8 cellular contexts compared by ENCODE assay signal in the genomic region with DNA sequence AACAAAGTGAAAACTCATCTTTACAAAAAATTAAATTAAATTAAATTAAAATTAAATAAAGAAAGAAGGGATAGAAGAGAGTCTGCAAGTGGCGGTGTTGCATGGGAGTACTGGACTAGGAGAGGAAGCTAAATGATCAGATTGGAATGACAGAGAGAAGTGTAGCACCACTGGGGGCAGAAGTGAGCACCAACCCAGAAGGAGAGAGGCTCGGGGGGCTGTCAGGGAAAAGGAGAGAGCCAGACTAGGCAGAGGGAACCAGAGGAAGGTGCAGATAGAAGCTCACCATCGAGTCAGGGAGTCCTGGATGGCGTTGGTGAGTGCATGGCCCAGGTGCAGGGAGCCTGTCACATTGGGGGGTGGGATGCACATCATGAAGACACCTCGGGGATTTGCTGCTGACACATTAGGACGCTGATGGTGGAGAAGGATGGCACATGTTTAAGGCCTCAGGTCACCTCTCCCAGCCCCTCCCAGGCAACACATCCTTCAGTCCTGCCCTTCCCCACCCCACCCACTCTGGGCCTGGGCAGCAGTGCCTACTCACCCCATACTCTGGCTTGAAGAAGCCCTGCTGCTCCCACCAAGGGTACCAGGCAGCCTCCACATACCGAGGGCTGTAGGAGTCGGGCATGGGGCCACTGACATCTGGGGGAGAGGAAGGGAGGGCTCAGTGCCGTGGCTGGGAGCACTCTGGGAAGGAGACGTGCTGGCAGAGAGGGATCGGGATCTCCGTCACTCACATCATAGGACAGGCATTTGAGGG. TPM values are rescaled to one million over a fixed set of nuclear protein-coding genes. Genes with fewer than 3 reads are reported as not detected.
DNase-seq lines count a peak whose midpoint lies in the region; ATAC-seq and TF ChIP-seq lines count a peak whose summit lies in the region.

No MANE protein-coding gene starts in this region.

- no peaks in the 10 kb centered on the region for H3K9me3 Mint-ChIP-seq in activated CD8-positive, alpha-beta memory T cell treated with anti-CD3 and anti-CD28 coated beads, Interleukin-2, amount 10 ng/mL, durations not matched to agents 7 days and 5 days (ENCODE audit: low read depth)
- H3K9me3 Mint-ChIP-seq in endothelial cell (ENCODE audit: unreplicated experiment) = no peaks in the 10 kb centered on the region

- CTCF ChIA-PET in activated CD8-positive, alpha-beta memory T cell treated with anti-CD3 and anti-CD28 coated beads, Interleukin-2, amount 10 ng/mL, durations not matched to agents 7 days and 5 days (lab: Charles Lee) = interaction anchor here (0.6 to 6.3 kb wide), 25 partner anchors 8 to 262 kb away, joined by 3 to 39 read pairs (median 5); partner anchors contain the start of genes C6orf47, HSPA1A, HSPA1B and HSPA1L

- H3K4me1 Mint-ChIP-seq in activated CD8-positive, alpha-beta memory T cell treated with anti-CD3 and anti-CD28 coated beads, Interleukin-2, amount 10 ng/mL, durations not matched to agents 7 days and 5 days = peaks cover 34% of the 10 kb centered on the region
- peaks cover 13% of the 10 kb centered on the region for H3K4me1 Mint-ChIP-seq in endothelial cell (ENCODE audit: unreplicated experiment)

- TF ChIP-seq CTCF in endothelial cell (IDR thresholded peaks at IDR 0.05; ENCODE audit: unreplicated experiment) (no peak), omental fat pad (IDR thresholded peaks at IDR 0.05) (no peak)

- DNase-seq in activated CD8-positive, alpha-beta memory T cell treated with anti-CD3 and anti-CD28 coated beads, Interleukin-2, amount 10 ng/mL, durations not matched to agents 7 days and 5 days = peak; percentile 63
- no peak for DNase-seq in activated CD8-positive, alpha-beta memory T cell treated with anti-CD3 and anti-CD28 coated beads for 24 hours
- DNase-seq in KBM-7 = peak; percentile 77
- peak; percentile 70 for DNase-seq in endothelial cell (ENCODE audit: low spot score)
- DNase-seq in omental fat pad (ENCODE audit: low spot score) = peak; percentile 51

- in situ Hi-C loops in KBM-7 (cut with MboI; ENCODE audit: low pct_unique_long_range_greater_than_20kb, low sequenced_read_pairs) = no loop called here

- no peak overlapping the region for H3K4me3 Mint-ChIP-seq in activated CD8-positive, alpha-beta memory T cell treated with anti-CD3 and anti-CD28 coated beads, Interleukin-2, amount 10 ng/mL, durations not matched to agents 7 days and 5 days
- peak overlapping the region; percentile 72 for H3K4me3 Mint-ChIP-seq in endothelial cell (ENCODE audit: unreplicated experiment)

- H3K27me3 Mint-ChIP-seq in activated CD8-positive, alpha-beta memory T cell treated with anti-CD3 and anti-CD28 coated beads, Interleukin-2, amount 10 ng/mL, durations not matched to agents 7 days and 5 days = no peaks in the 10 kb centered on the region
- peaks cover 6% of the 10 kb centered on the region for H3K27me3 Mint-ChIP-seq in endothelial cell (ENCODE audit: unreplicated experiment)

- ATAC-seq in activated CD8-positive, alpha-beta memory T cell treated with anti-CD3 and anti-CD28 coated beads, Interleukin-2, amount 10 ng/mL, durations not matched to agents 7 days and 5 days = no peak
- ATAC-seq in SK-N-SH treated with all-trans-retinoic acid at 6 μM for 48 hours (peak; percentile 48), omental fat pad (ENCODE audit: low FRiP score) (no peak), GM18870 (IDR thresholded peaks at IDR 0.05; ENCODE audit: unreplicated experiment) (no peak), GM18858 (IDR thresholded peaks at IDR 0.05; ENCODE audit: unreplicated experiment) (no peak)

- H3K36me3 Mint-ChIP-seq in activated CD8-positive, alpha-beta memory T cell treated with anti-CD3 and anti-CD28 coated beads, Interleukin-2, amount 10 ng/mL, durations not matched to agents 7 days and 5 days = peaks cover 18% of the 10 kb centered on the region
- H3K36me3 Mint-ChIP-seq in endothelial cell (ENCODE audit: low read depth, unreplicated experiment) = peaks cover 8% of the 10 kb centered on the region

- peak overlapping the region; percentile 56 for H3K27ac Mint-ChIP-seq in activated CD8-positive, alpha-beta memory T cell treated with anti-CD3 and anti-CD28 coated beads, Interleukin-2, amount 10 ng/mL, durations not matched to agents 7 days and 5 days
- no peak overlapping the region for H3K27ac Mint-ChIP-seq in endothelial cell (ENCODE audit: unreplicated experiment)

TF ChIP-seq in SK-N-SH treated with all-trans-retinoic acid at 6 μM for 48 hours, 23 proteins besides CTCF, POLR2A, EP300 and RAD21:
- no peak for TF ChIP-seq BACH2 (CRISPR knock-in tag; IDR thresholded peaks at IDR 0.05; ENCODE audit: borderline replicate concordance)
- no peak for TF ChIP-seq GLIS3 (CRISPR knock-in tag; IDR thresholded peaks at IDR 0.05)
- TF ChIP-seq ZNF70 (CRISPR knock-in tag; IDR thresholded peaks at IDR 0.05) = no peak
- no peak for TF ChIP-seq ZC3H10 (CRISPR knock-in tag; IDR thresholded peaks at IDR 0.05)
- TF ChIP-seq TOX (CRISPR knock-in tag; IDR thresholded peaks at IDR 0.05; ENCODE audit: borderline replicate concordance) = no peak
- no peak for TF ChIP-seq OSR1 (CRISPR knock-in tag; IDR thresholded peaks at IDR 0.05)
- no peak for TF ChIP-seq ZFP30 (CRISPR knock-in tag; IDR thresholded peaks at IDR 0.05)

RNA-seq across cellular contexts. Expression of gene VARS1, which starts 4.0 kb away (rescaled TPM):
- total RNA-seq in activated CD8-positive, alpha-beta memory T cell treated with anti-CD3 and anti-CD28 coated beads, Interleukin-2, amount 10 ng/mL, durations not matched to agents 7 days and 5 days = 100 to 1,000 TPM; 107 to 140 TPM
- total RNA-seq in endothelial cell (ENCODE audit: unreplicated experiment) (53.0 TPM), omental fat pad (10 to 100 TPM; 31.6 to 47.0 (median 34.6) TPM)

RNA-seq across cellular contexts. Expression of gene VWA7, which starts 14.4 kb away (rescaled TPM):
- 1 to 10 TPM; 5.7 to 6.4 TPM for total RNA-seq in activated CD8-positive, alpha-beta memory T cell treated with anti-CD3 and anti-CD28 coated beads, Interleukin-2, amount 10 ng/mL, durations not matched to agents 7 days and 5 days
- total RNA-seq in endothelial cell (ENCODE audit: unreplicated experiment) (0.74 TPM), omental fat pad (1 to 10 TPM in 1 of 4 donors, under 1 TPM in 2, not detected in 1; 0.36 to 1.6 (median 0.56) TPM)

RNA-seq across cellular contexts. Expression of gene LSM2, which starts 15.3 kb away (rescaled TPM):
- total RNA-seq in activated CD8-positive, alpha-beta memory T cell treated with anti-CD3 and anti-CD28 coated beads, Interleukin-2, amount 10 ng/mL, durations not matched to agents 7 days and 5 days = 100 to 1,000 TPM; 124 to 129 TPM
- total RNA-seq in endothelial cell (ENCODE audit: unreplicated experiment) (57.1 TPM), omental fat pad (10 to 100 TPM; 19.8 to 35.1 (median 30.4) TPM)

RNA-seq across cellular contexts. Expression of gene HSPA1L, which starts 23.6 kb away (rescaled TPM):
- 1 to 10 TPM; 2.9 to 3.1 TPM for total RNA-seq in activated CD8-positive, alpha-beta memory T cell treated with anti-CD3 and anti-CD28 coated beads, Interleukin-2, amount 10 ng/mL, durations not matched to agents 7 days and 5 days
- total RNA-seq in endothelial cell (ENCODE audit: unreplicated experiment) = 0.82 TPM
- 1 to 10 TPM in 3 of 4 donors, under 1 TPM in 1; 0.48 to 3.0 (median 1.9) TPM for total RNA-seq in omental fat pad

RNA-seq across cellular contexts. Expression of gene HSPA1A, which starts 23.8 kb away (rescaled TPM):
- total RNA-seq in activated CD8-positive, alpha-beta memory T cell treated with anti-CD3 and anti-CD28 coated beads, Interleukin-2, amount 10 ng/mL, durations not matched to agents 7 days and 5 days = 100 to 1,000 TPM; 124 to 137 TPM
- total RNA-seq in endothelial cell (ENCODE audit: unreplicated experiment) (27.2 TPM), omental fat pad (1,000 to 10,000 TPM in 1 of 4 donors, 100 to 1,000 TPM in 3; 155 to 1,684 (median 309) TPM)
